16 cellular contexts compared by ENCODE assay signal in genomic region chr4:84031401-84031800, GRCh38.
DNase-seq lines count a peak whose midpoint lies in the region; ATAC-seq and TF ChIP-seq lines count a peak whose summit lies in the region.
"Had no signal": no experiment of that assay in that cellular context is flagged by ENCODE, and none has a peak within 500 bp of the region (broad histone marks: within the 10 kb centered on the region; RNA-seq: fewer than 3 reads in every experiment).

No MANE protein-coding gene starts in this region.

- intact Hi-C loops in ascending aorta (cut with DNase I): no loop called here

- no peak for TF ChIP-seq CTCF in ascending aorta (IDR thresholded peaks at IDR 0.05)

- DNase-seq in UCSD-AML1 (lab: John Stamatoyannopoulos, UW; ENCODE audit: unreplicated experiment) (peak; percentile 8), GF-D8 (lab: John Stamatoyannopoulos, UW) (no peak), AML-193 (lab: John Stamatoyannopoulos, UW) (no peak), ascending aorta (ENCODE audit: low spot score in 2 of 2) (no peak)
- no peak for DNase-seq in NK-92 treated with Interleukin-12 subunit alpha and Interleukin-12 subunit beta, amount 100 ng/mL, for 24 hours (lab: John Stamatoyannopoulos, UW)
- DNase-seq: activated CD4-positive, alpha-beta T cell treated with anti-CD3 and anti-CD28 coated beads, Interleukin-2, amount 50 U/mL, for 4 hours; amniotic stem cell; foreskin keratinocyte; NCI-H2081 treated with DMSO at 0.1 percent for 48 hours; stimulated activated naive CD8-positive, alpha-beta T cell treated with anti-CD3 and anti-CD28 coated beads, Interleukin-15, amount 100 ng/mL, for 72 hours; T-helper 17 cell had no signal

- H3K27me3 ChIP-seq in ascending aorta: no peaks in the 10 kb centered on the region
- H3K27me3 ChIP-seq: foreskin keratinocyte had no signal

- no peaks in the 10 kb centered on the region for H3K4me1 ChIP-seq in ascending aorta
- H3K4me1 ChIP-seq: foreskin keratinocyte, prostate gland had no signal

- no peak overlapping the region for H3K4me3 ChIP-seq in ascending aorta
- H3K4me3 ChIP-seq: prostate gland had no signal

- no peaks in the 10 kb centered on the region for H3K36me3 ChIP-seq in ascending aorta
- H3K36me3 ChIP-seq: prostate gland had no signal

- no peaks in the 10 kb centered on the region for H3K9me3 ChIP-seq in ascending aorta
- H3K9me3 ChIP-seq: prostate gland had no signal

- no peak overlapping the region for H3K27ac ChIP-seq in ascending aorta
- H3K27ac ChIP-seq: foreskin keratinocyte, prostate gland had no signal

- ATAC-seq in GM18873 (IDR thresholded peaks at IDR 0.05; ENCODE audit: low FRiP score, unreplicated experiment) (peak; percentile 49), HG02610 (IDR thresholded peaks at IDR 0.05; ENCODE audit: unreplicated experiment) (peak; percentile 35), HG03442 (IDR thresholded peaks at IDR 0.05; ENCODE audit: unreplicated experiment) (peak; percentile 68)
- ATAC-seq: foreskin keratinocyte; Right ventricle myocardium inferior; stimulated activated naive CD8-positive, alpha-beta T cell treated with anti-CD3 and anti-CD28 coated beads, Interleukin-15, amount 100 ng/mL, for 72 hours; T-helper 17 cell had no signal
